8 cellular contexts compared by ENCODE assay signal in genomic region chr3:5186089-5186853, GRCh38. TPM values are rescaled to one million over a fixed set of nuclear protein-coding genes. Genes with fewer than 3 reads are reported as not detected.
DNase-seq lines count a peak whose midpoint lies in the region; ATAC-seq and TF ChIP-seq lines count a peak whose summit lies in the region.

No MANE protein-coding gene starts in this region.

- TF ChIP-seq CTCF in SK-N-SH (IDR thresholded peaks at IDR 0.05): no peak
- TF ChIP-seq CTCF in activated B cell treated with CpG ODN at 0.5 μM for 24 hours (IDR thresholded peaks at IDR 0.05): no peak
- TF ChIP-seq CTCF in left lung (IDR thresholded peaks at IDR 0.05): no peak

- H3K36me3 Mint-ChIP-seq in activated B cell treated with CpG ODN at 0.5 μM for 24 hours (ENCODE audit: low read depth): peaks cover 31% of the 10 kb centered on the region

- peak overlapping the region; percentile 97 for H3K4me3 Mint-ChIP-seq in activated B cell treated with CpG ODN at 0.5 μM for 24 hours

- peak overlapping the region; percentile 76; the same call in 1 of the 2 replicates for H3K4me2 ChIP-seq in SK-N-SH

- H3K4me1 Mint-ChIP-seq in activated B cell treated with CpG ODN at 0.5 μM for 24 hours: peaks cover 73% of the 10 kb centered on the region

- WGBS in SK-N-SH (ENCODE audit: low lambda C conversion rate): 80% methylated on average over 6 of the region's 6 CpGs

- H3F3A ChIP-seq in SK-N-SH (replicated peaks; ENCODE audit: insufficient read depth): peaks cover 13% of the 10 kb centered on the region

- intact Hi-C loops in activated B cell treated with CpG ODN at 0.5 μM for 24 hours (cut with micrococcal nuclease) (loop anchor here (2.0 to 10.0 kb wide), 5 partner anchors 19 to 471 kb away; no protein-coding TSS in a partner anchor), left lung (cut with DNase I) (no loop called here)

- no peak overlapping the region for H2AFZ ChIP-seq in SK-N-SH (ENCODE audit: low read depth)

- DNase-seq in SK-N-SH (no peak), activated B cell treated with CpG ODN at 0.5 μM for 24 hours (no peak), left lung (no peak), HPDE6-E6E7 (ENCODE audit: extremely low spot score) (no peak), NCI-H226 (no peak), middle frontal gyrus (ENCODE audit: extremely low spot score, low spot score) (no peak)

- H3K27ac Mint-ChIP-seq in activated B cell treated with CpG ODN at 0.5 μM for 24 hours: peak overlapping the region; percentile 94

- H4K20me1 ChIP-seq in SK-N-SH (ENCODE audit: insufficient read depth): 0 out of 2 replicates have a peak, but pooled peaks cover 5% of the 10 kb centered on the region

- ATAC-seq in SK-N-SH treated with all-trans-retinoic acid at 6 μM for 48 hours: no peak
- peak; percentile 11 for ATAC-seq in HG03108 (IDR thresholded peaks at IDR 0.05; ENCODE audit: unreplicated experiment)
- no peak for ATAC-seq in activated B cell treated with CpG ODN at 0.5 μM for 24 hours (ENCODE audit: low read depth)
- peak; percentile 4 for ATAC-seq in left lung

- TF ChIP-seq EP300 in SK-N-SH (IDR thresholded peaks at IDR 0.05; ENCODE audit: borderline replicate concordance in 1 of 2, low read depth in 1 of 2, low read length in 1 of 2): no peak

- H3K4me3 ChIP-seq in SK-N-SH (ENCODE audit: low read depth in 2 of 2, low read length in 1 of 2) (peak overlapping the region; percentile 45 to 50; a peak in 3 of 4 replicates), left lung (peak overlapping the region; percentile 45 to 89)

- CTCF ChIA-PET in SK-N-SH (lab: Yijun Ruan, JAX): interaction anchor here (0.8 kb wide), 1 partner anchor 20 kb away, joined by 3 read pairs; no protein-coding TSS in a partner anchor
- CTCF ChIA-PET in activated B cell treated with CpG ODN at 0.5 μM for 24 hours (lab: Charles Lee): interaction anchor here (0.9 to 1.0 kb wide), 3 partner anchors 10 to 62 kb away, joined by 3 read pairs; no protein-coding TSS in a partner anchor

- POLR2A ChIA-PET in SK-N-SH (lab: Yijun Ruan, JAX): interaction anchor here (1.5 kb wide), 1 partner anchor 9 kb away, joined by 4 read pairs; no protein-coding TSS in a partner anchor
- POLR2A ChIA-PET in activated B cell treated with CpG ODN at 0.5 μM for 24 hours (lab: Charles Lee): interaction anchor here (1.1 to 6.6 kb wide), 8 partner anchors 9 to 692 kb away, joined by 3 to 129 read pairs (median 12); partner anchors contain the start of gene ITPR1

- no peaks in the 10 kb centered on the region for H3K9me2 ChIP-seq in SK-N-SH

- H3K27ac ChIP-seq in SK-N-SH (ENCODE audit: low read depth in 2 of 2, low read length in 1 of 2) (no peak overlapping the region), left lung (peak overlapping the region; percentile 97 to 100)

- H3K36me3 ChIP-seq in SK-N-SH (replicated peaks in 1 of 2; ENCODE audit: control insufficient read depth in 1 of 2, insufficient read depth in 2 of 2, low read length in 1 of 2) (peaks cover 14 to 21% of the 10 kb centered on the region in 2 experiments), left lung (peaks cover 0 to 10% of the 10 kb centered on the region in 2 donors)

- H3K9me3 Mint-ChIP-seq in activated B cell treated with CpG ODN at 0.5 μM for 24 hours: no peaks in the 10 kb centered on the region

- H3K27me3 Mint-ChIP-seq in activated B cell treated with CpG ODN at 0.5 μM for 24 hours: no peaks in the 10 kb centered on the region

- peaks cover 37% of the 10 kb centered on the region for H3K79me2 ChIP-seq in SK-N-SH (ENCODE audit: insufficient read depth)

- H3K9me3 ChIP-seq in SK-N-SH: no peaks in the 10 kb centered on the region
- no peaks in the 10 kb centered on the region for H3K9me3 ChIP-seq in left lung

- no peak for TF ChIP-seq RAD21 in SK-N-SH (IDR thresholded peaks at IDR 0.05; ENCODE audit: low read length)

- no peak overlapping the region for H3K9ac ChIP-seq in SK-N-SH

- peaks cover 0 to 16% of the 10 kb centered on the region in 2 experiments; a peak in 2 of 4 replicates for H3K4me1 ChIP-seq in SK-N-SH (ENCODE audit: control insufficient read depth in 1 of 2, insufficient read depth in 2 of 2, low read depth in 1 of 2, low read length in 1 of 2)
- H3K4me1 ChIP-seq in left lung: peaks cover 5 to 73% of the 10 kb centered on the region in 2 donors

- H3K27me3 ChIP-seq in SK-N-SH (ENCODE audit: insufficient read depth) (no peaks in the 10 kb centered on the region), left lung (no peaks in the 10 kb centered on the region)

TF ChIP-seq in SK-N-SH, 30 proteins besides CTCF, POLR2A, EP300 and RAD21:
- TF ChIP-seq SIN3A (IDR thresholded peaks at IDR 0.05; ENCODE audit: borderline replicate concordance, low read depth, low read length) (no peak), FOXJ3 (CRISPR knock-in tag; IDR thresholded peaks at IDR 0.05) (no peak), PBX3 (IDR thresholded peaks at IDR 0.05) (no peak), RXRA (IDR thresholded peaks at IDR 0.05; ENCODE audit: borderline replicate concordance, low read depth) (no peak), TCF12 (IDR thresholded peaks at IDR 0.05) (no peak), NFIC (IDR thresholded peaks at IDR 0.05; ENCODE audit: borderline replicate concordance) (no peak)
TF ChIP-seq in SK-N-SH: peak in this region for 0.

TF ChIP-seq in SK-N-SH treated with all-trans-retinoic acid at 6 μM for 48 hours, 23 proteins besides CTCF, POLR2A, EP300 and RAD21:
- TF ChIP-seq ESRRG (CRISPR knock-in tag; IDR thresholded peaks at IDR 0.05) (no peak), POU6F1 (CRISPR knock-in tag; IDR thresholded peaks at IDR 0.05; ENCODE audit: borderline replicate concordance, low read depth) (no peak), ZNF70 (CRISPR knock-in tag; IDR thresholded peaks at IDR 0.05) (no peak), ZFP30 (CRISPR knock-in tag; IDR thresholded peaks at IDR 0.05) (no peak), CSDC2 (CRISPR knock-in tag; IDR thresholded peaks at IDR 0.05) (no peak), CSRNP3 (CRISPR knock-in tag; IDR thresholded peaks at IDR 0.05) (no peak), OSR1 (CRISPR knock-in tag; IDR thresholded peaks at IDR 0.05) (no peak), ARNTL (CRISPR knock-in tag; IDR thresholded peaks at IDR 0.05; ENCODE audit: borderline replicate concordance, low read depth) (no peak), ZNF8 (CRISPR knock-in tag; IDR thresholded peaks at IDR 0.05) (no peak), BACH2 (CRISPR knock-in tag; IDR thresholded peaks at IDR 0.05; ENCODE audit: borderline replicate concordance) (no peak), GLIS3 (CRISPR knock-in tag; IDR thresholded peaks at IDR 0.05) (no peak), TSHZ2 (CRISPR knock-in tag; IDR thresholded peaks at IDR 0.05) (no peak), ZC3H10 (CRISPR knock-in tag; IDR thresholded peaks at IDR 0.05) (no peak)

RNA-seq across cellular contexts. Expression of gene EDEM1, which starts 1.2 kb away (rescaled TPM):
- polyA plus RNA-seq in SK-N-SH (2012; rRNA removed): 25.2 and 37.4 TPM in 2 replicates
- polyA plus RNA-seq in SK-N-SH (2012; cell fraction: cytosol; rRNA removed): 34.3 and 35.8 TPM in 2 replicates
- polyA plus RNA-seq in SK-N-SH (2012; cell fraction: nucleus; rRNA removed): 13.9 and 24.5 TPM in 2 replicates
- total RNA-seq in activated B cell treated with CpG ODN at 0.5 μM for 24 hours (171 and 185 TPM in 2 replicates), left lung (100 to 1,000 TPM; 103 to 104 TPM)

Comparison
In these comparisons a context has a peak if more than half of its experiments do, and no peak if none do; other contexts are left out.
1. H3K27ac ChIP-seq: peak in left lung (2 of 2); none in SK-N-SH (0 of 2).
2. ATAC-seq: peak in HG03108 (single experiment) and left lung (single experiment); none in SK-N-SH treated with all-trans-retinoic acid at 6 μM for 48 hours (single experiment) and activated B cell treated with CpG ODN at 0.5 μM for 24 hours (single experiment).